Comparison of ENCODE assay signal across 27 cellular contexts in genomic region chr12:70033310-70033709, GRCh38.
"Had no signal": no experiment of that assay in that cellular context is flagged by ENCODE, and none has a peak within 500 bp of the region (broad histone marks: within the 10 kb centered on the region; RNA-seq: fewer than 3 reads in every experiment).

No MANE protein-coding gene starts in this region.

- H3K36me3 Mint-ChIP-seq: mesothelial cell of epicardium; stimulated activated naive B cell treated with anti-CD40 and anti-IgM and Interleukin-4, amounts not matched to agents 10 μg/mL and 1 μg/mL and 100 μg/mL, for 72 hours had no signal

- H3K4me1 ChIP-seq: left ventricle myocardium inferior, pancreas, prostate gland, stomach, testis, thyroid gland, transverse colon, upper lobe of left lung had no signal

- H3K4me1 Mint-ChIP-seq: naive B cell; stimulated activated naive B cell treated with anti-CD40 and anti-IgM and Interleukin-4, amounts not matched to agents 10 μg/mL and 1 μg/mL and 100 μg/mL, for 72 hours had no signal

- DNase-seq: hippocampal formation; left ventricle myocardium inferior; mesendoderm; naive B cell; nucleus accumbens; pancreas; posterior cingulate gyrus; retina; right cardiac atrium; stimulated activated CD4-positive, alpha-beta T cell treated with anti-CD3 and anti-CD28 coated beads, Interleukin-12 subunit alpha, Interleukin-12 subunit beta, amount 100 ng/mL, for 4 hours; stimulated activated CD4-positive, alpha-beta T cell treated with anti-CD3 and anti-CD28 coated beads, Interleukin-15, amount 100 ng/mL, for 24 hours; stimulated activated CD4-positive, alpha-beta T cell treated with anti-CD3 and anti-CD28 coated beads, Interleukin-2, amount 100 ng/mL, for 24 hours; stimulated activated CD4-positive, alpha-beta T cell treated with anti-CD3 and anti-CD28 coated beads, Interleukin-4, amount 100 ng/mL, for 1 hour; stimulated activated naive B cell treated with anti-CD40 and anti-IgM and Interleukin-4, amounts not matched to agents 10 μg/mL and 1 μg/mL and 100 μg/mL, for 72 hours; stimulated activated naive CD8-positive, alpha-beta T cell treated with anti-CD3 and anti-CD28 coated beads, Interleukin-15, Interleukin-2, amounts not matched to agents 100 U/mL and 50 U/mL, for 24 hours; stomach; testis; thyroid gland; transverse colon; upper lobe of left lung had no signal

- H3K4me3 ChIP-seq: left ventricle myocardium inferior, lung, pancreas, prostate gland, skin epidermis, stomach, testis, thyroid gland, transverse colon, upper lobe of left lung, vagina had no signal

- H3K9me3 Mint-ChIP-seq: natural killer cell treated with Interleukin-12 subunit alpha and Interleukin-12 subunit beta and Interleukin-15 and Interleukin-18, amount 100 ng/mL, for 72 hours had no signal

- H3K36me3 ChIP-seq: left ventricle myocardium inferior, pancreas, prostate gland, stomach, thyroid gland, transverse colon, upper lobe of left lung, vagina had no signal

- H3K27me3 ChIP-seq: stomach, testis, thyroid gland, transverse colon, upper lobe of left lung, vagina had no signal

- ATAC-seq: pancreas; right cardiac atrium; sciatic nerve; stimulated activated naive B cell treated with anti-CD40 and anti-IgM and Interleukin-4, amounts not matched to agents 10 μg/mL and 1 μg/mL and 100 μg/mL, for 72 hours; stimulated activated naive CD8-positive, alpha-beta T cell treated with anti-CD3 and anti-CD28 coated beads, Interleukin-15, Interleukin-2, amounts not matched to agents 100 U/mL and 50 U/mL, for 24 hours had no signal

- H3K9me3 ChIP-seq: pancreas, prostate gland, testis, thyroid gland, transverse colon, upper lobe of left lung, vagina had no signal

- H3K27ac ChIP-seq: left ventricle myocardium inferior, pancreas, prostate gland, skin epidermis, stomach, testis, thyroid gland, transverse colon, upper lobe of left lung, vagina had no signal

- H3K27me3 Mint-ChIP-seq: natural killer cell treated with Interleukin-12 subunit alpha and Interleukin-12 subunit beta and Interleukin-15 and Interleukin-18, amount 100 ng/mL, for 72 hours had no signal

- H3K4me3 Mint-ChIP-seq: mesothelial cell of epicardium; naive B cell; natural killer cell treated with Interleukin-12 subunit alpha and Interleukin-12 subunit beta and Interleukin-15 and Interleukin-18, amount 100 ng/mL, for 72 hours; stimulated activated naive B cell treated with anti-CD40 and anti-IgM and Interleukin-4, amounts not matched to agents 10 μg/mL and 1 μg/mL and 100 μg/mL, for 72 hours had no signal

- H3K27ac Mint-ChIP-seq: mesothelial cell of epicardium; naive B cell; stimulated activated naive B cell treated with anti-CD40 and anti-IgM and Interleukin-4, amounts not matched to agents 10 μg/mL and 1 μg/mL and 100 μg/mL, for 72 hours had no signal
